Comparison of ENCODE assay signal across 8 cellular contexts in genomic region chr6:137218473-137218916, GRCh38. TPM values are rescaled to one million over a fixed set of nuclear protein-coding genes. Genes with fewer than 3 reads are reported as not detected.
DNase-seq lines count a peak whose midpoint lies in the region; ATAC-seq and TF ChIP-seq lines count a peak whose summit lies in the region.

No MANE protein-coding gene starts in this region.

- peak overlapping the region; percentile 80 for H3K4me3 Mint-ChIP-seq in Calu3 (ENCODE audit: low read depth, unreplicated experiment)
- H3K4me3 Mint-ChIP-seq in T-helper 1 cell treated with Interleukin-12 subunit alpha and Interleukin-12 subunit beta and Interleukin-4 antibody, amounts not matched to agents 30 μg/mL and 1 μg/mL, for 36 hours, result peak overlapping the region; percentile 99
- peak overlapping the region; percentile 98 for H3K4me3 Mint-ChIP-seq in central memory CD8-positive, alpha-beta T cell

- no peaks in the 10 kb centered on the region for H3K9me3 Mint-ChIP-seq in Calu3 (ENCODE audit: low read depth, unreplicated experiment)
- H3K9me3 Mint-ChIP-seq in T-helper 1 cell treated with Interleukin-12 subunit alpha and Interleukin-12 subunit beta and Interleukin-4 antibody, amounts not matched to agents 30 μg/mL and 1 μg/mL, for 36 hours, result no peaks in the 10 kb centered on the region
- H3K9me3 Mint-ChIP-seq in central memory CD8-positive, alpha-beta T cell, result no peaks in the 10 kb centered on the region

- peak overlapping the region; percentile 98 for H3K4me3 ChIP-seq in HUES48 (ENCODE audit: low read depth, low read length)
- peak overlapping the region; percentile 87 for H3K4me3 ChIP-seq in kidney epithelial cell (ENCODE audit: low read depth, low read length)

- CTCF ChIA-PET in Calu3 (lab: Charles Lee), result no interaction called here

- no peaks in the 10 kb centered on the region for H3K9me3 ChIP-seq in HUES48 (ENCODE audit: control insufficient read depth, insufficient read depth, low read length)

- intact Hi-C loops in Calu3 (cut with micrococcal nuclease; ENCODE audit: unreplicated experiment), result loop anchor here (10.0 kb wide), 1 partner anchor 46 kb away; no protein-coding TSS in a partner anchor

- no TSS peak for BruUV-seq in Calu3 (replicated peaks; lab: Mats Ljungman, UMichigan)

- H3K27ac ChIP-seq in HUES48 (ENCODE audit: low read depth, low read length), result peak overlapping the region; percentile 96

- H3K27me3 Mint-ChIP-seq in Calu3 (ENCODE audit: unreplicated experiment), result no peaks in the 10 kb centered on the region
- no peaks in the 10 kb centered on the region for H3K27me3 Mint-ChIP-seq in T-helper 1 cell treated with Interleukin-12 subunit alpha and Interleukin-12 subunit beta and Interleukin-4 antibody, amounts not matched to agents 30 μg/mL and 1 μg/mL, for 36 hours (ENCODE audit: low read depth)
- no peaks in the 10 kb centered on the region for H3K27me3 Mint-ChIP-seq in central memory CD8-positive, alpha-beta T cell

- DNase-seq in Calu3, result no peak
- DNase-seq in central memory CD8-positive, alpha-beta T cell (ENCODE audit: low spot score in 2 of 2), result peak; percentile 21 to 48
- peak; percentile 26 for DNase-seq in kidney epithelial cell (ENCODE audit: low read depth)
- peak; percentile 12 to 14 for DNase-seq in stimulated activated CD4-positive, alpha-beta T cell treated with anti-CD3 and anti-CD28 coated beads, Interleukin-2, amount 100 ng/mL, for 48 hours

- ATAC-seq in GM19467 (IDR thresholded peaks at IDR 0.05; ENCODE audit: unreplicated experiment) (peak; percentile 27), HG02884 (IDR thresholded peaks at IDR 0.05; ENCODE audit: unreplicated experiment) (no peak)
- ATAC-seq in central memory CD8-positive, alpha-beta T cell (replicated peaks; ENCODE audit: extremely low read depth, poor library complexity, severe bottlenecking), result peak; percentile 83

- peak overlapping the region; percentile 93 for H3K9ac ChIP-seq in HUES48 (ENCODE audit: low read depth, low read length)

- peak overlapping the region; percentile 88 for H3K27ac Mint-ChIP-seq in Calu3 (ENCODE audit: unreplicated experiment)
- H3K27ac Mint-ChIP-seq in T-helper 1 cell treated with Interleukin-12 subunit alpha and Interleukin-12 subunit beta and Interleukin-4 antibody, amounts not matched to agents 30 μg/mL and 1 μg/mL, for 36 hours, result peak overlapping the region; percentile 100
- H3K27ac Mint-ChIP-seq in central memory CD8-positive, alpha-beta T cell (ENCODE audit: low read depth), result peak overlapping the region; percentile 96

- peaks cover 30% of the 10 kb centered on the region for H3K36me3 Mint-ChIP-seq in Calu3 (ENCODE audit: insufficient read depth, unreplicated experiment)
- H3K36me3 Mint-ChIP-seq in T-helper 1 cell treated with Interleukin-12 subunit alpha and Interleukin-12 subunit beta and Interleukin-4 antibody, amounts not matched to agents 30 μg/mL and 1 μg/mL, for 36 hours (ENCODE audit: low read depth), result peaks cover 28% of the 10 kb centered on the region
- H3K36me3 Mint-ChIP-seq in central memory CD8-positive, alpha-beta T cell (ENCODE audit: insufficient read depth), result peaks cover 13% of the 10 kb centered on the region

- H3K36me3 ChIP-seq in HUES48 (ENCODE audit: control insufficient read depth, insufficient read depth, low read length) (no peaks in the 10 kb centered on the region), kidney epithelial cell (ENCODE audit: control insufficient read depth, insufficient read depth, low read length) (no peaks in the 10 kb centered on the region)

- TF ChIP-seq CTCF in Calu3 (IDR thresholded peaks at IDR 0.05; ENCODE audit: unreplicated experiment) (no peak), kidney epithelial cell (IDR thresholded peaks at IDR 0.05; ENCODE audit: insufficient read depth, low read length, poor library complexity, severe bottlenecking) (no peak)

- H3K27me3 ChIP-seq in HUES48 (ENCODE audit: control insufficient read depth, insufficient read depth, low read length) (no peaks in the 10 kb centered on the region), kidney epithelial cell (ENCODE audit: control insufficient read depth, insufficient read depth, low read length) (no peaks in the 10 kb centered on the region)

- peaks cover 22% of the 10 kb centered on the region for H3K4me1 ChIP-seq in HUES48 (ENCODE audit: control insufficient read depth, insufficient read depth, low read length)

- peaks cover 45% of the 10 kb centered on the region for H3K4me1 Mint-ChIP-seq in Calu3 (ENCODE audit: low read depth, unreplicated experiment)
- H3K4me1 Mint-ChIP-seq in T-helper 1 cell treated with Interleukin-12 subunit alpha and Interleukin-12 subunit beta and Interleukin-4 antibody, amounts not matched to agents 30 μg/mL and 1 μg/mL, for 36 hours (ENCODE audit: low read depth), result peaks cover 49% of the 10 kb centered on the region
- peaks cover 62% of the 10 kb centered on the region for H3K4me1 Mint-ChIP-seq in central memory CD8-positive, alpha-beta T cell

RNA-seq across cellular contexts. Expression of gene IFNGR1, which starts 0.7 kb away (rescaled TPM):
- 22.6 and 26.4 TPM in 2 replicates for total RNA-seq in Calu3 (2022)
- 52.6 and 55.6 TPM in 2 replicates for total RNA-seq in kidney epithelial cell

RNA-seq across cellular contexts. Expression of gene IL22RA2, which starts 45.1 kb away (rescaled TPM):
- total RNA-seq in Calu3 (2022) (not detected in 2 replicates), kidney epithelial cell (not detected in 2 replicates)
